Comparison of ENCODE assay signal across 2 cellular contexts in genomic region chr15:60757273-60757672, GRCh38.
TF ChIP-seq lines count a peak whose summit lies in the region.

No MANE protein-coding gene starts in this region.

TF ChIP-seq in HepG2, 621 proteins besides CTCF, POLR2A, EP300 and RAD21:
- TF ChIP-seq, protein P1, sequence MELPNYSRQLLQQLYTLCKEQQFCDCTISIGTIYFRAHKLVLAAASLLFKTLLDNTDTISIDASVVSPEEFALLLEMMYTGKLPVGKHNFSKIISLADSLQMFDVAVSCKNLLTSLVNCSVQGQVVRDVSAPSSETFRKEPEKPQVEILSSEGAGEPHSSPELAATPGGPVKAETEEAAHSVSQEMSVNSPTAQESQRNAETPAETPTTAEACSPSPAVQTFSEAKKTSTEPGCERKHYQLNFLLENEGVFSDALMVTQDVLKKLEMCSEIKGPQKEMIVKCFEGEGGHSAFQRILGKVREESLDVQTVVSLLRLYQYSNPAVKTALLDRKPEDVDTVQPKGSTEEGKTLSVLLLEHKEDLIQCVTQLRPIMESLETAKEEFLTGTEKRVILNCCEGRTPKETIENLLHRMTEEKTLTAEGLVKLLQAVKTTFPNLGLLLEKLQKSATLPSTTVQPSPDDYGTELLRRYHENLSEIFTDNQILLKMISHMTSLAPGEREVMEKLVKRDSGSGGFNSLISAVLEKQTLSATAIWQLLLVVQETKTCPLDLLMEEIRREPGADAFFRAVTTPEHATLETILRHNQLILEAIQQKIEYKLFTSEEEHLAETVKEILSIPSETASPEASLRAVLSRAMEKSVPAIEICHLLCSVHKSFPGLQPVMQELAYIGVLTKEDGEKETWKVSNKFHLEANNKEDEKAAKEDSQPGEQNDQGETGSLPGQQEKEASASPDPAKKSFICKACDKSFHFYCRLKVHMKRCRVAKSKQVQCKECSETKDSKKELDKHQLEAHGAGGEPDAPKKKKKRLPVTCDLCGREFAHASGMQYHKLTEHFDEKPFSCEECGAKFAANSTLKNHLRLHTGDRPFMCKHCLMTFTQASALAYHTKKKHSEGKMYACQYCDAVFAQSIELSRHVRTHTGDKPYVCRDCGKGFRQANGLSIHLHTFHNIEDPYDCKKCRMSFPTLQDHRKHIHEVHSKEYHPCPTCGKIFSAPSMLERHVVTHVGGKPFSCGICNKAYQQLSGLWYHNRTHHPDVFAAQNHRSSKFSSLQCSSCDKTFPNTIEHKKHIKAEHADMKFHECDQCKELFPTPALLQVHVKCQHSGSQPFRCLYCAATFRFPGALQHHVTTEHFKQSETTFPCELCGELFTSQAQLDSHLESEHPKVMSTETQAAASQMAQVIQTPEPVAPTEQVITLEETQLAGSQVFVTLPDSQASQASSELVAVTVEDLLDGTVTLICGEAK (IDR thresholded peaks at IDR 0.05): no peak
- TF ChIP-seq, protein P1 (CRISPR knock-in tag; IDR thresholded peaks at IDR 0.05): no peak
- TF ChIP-seq ZMYM3 (CRISPR knock-in tag; IDR thresholded peaks at IDR 0.05) (peak; percentile 61), SKI (IDR thresholded peaks at IDR 0.05; ENCODE audit: partially characterized antibody) (no peak), CHD4 (IDR thresholded peaks at IDR 0.05; ENCODE audit: borderline replicate concordance, low read length) (peak; percentile 44; the same call in 1 of the 2 replicates)

TF ChIP-seq in H1, 55 proteins besides CTCF, POLR2A, EP300 and RAD21:
- TF ChIP-seq SIX5 (IDR thresholded peaks at IDR 0.05; ENCODE audit: low read depth, low read length): no peak
- peak; percentile 59; the same call in 1 of the 2 replicates for TF ChIP-seq KDM1A (IDR thresholded peaks at IDR 0.05; ENCODE audit: borderline replicate concordance, low read length)
